ENCODE assay signal across 1 cellular context in genomic region chr11:111947143-111947542, GRCh38.
TF ChIP-seq lines count a peak whose summit lies in the region.

No MANE protein-coding gene starts in this region.

TF ChIP-seq in endothelial cell of umbilical vein, 7 proteins besides CTCF, POLR2A, EP300 and RAD21:
- TF ChIP-seq GATA2 (IDR thresholded peaks at IDR 0.05; ENCODE audit: insufficient read depth, insufficient read length, low read depth, low read length) (no peak), EZH2 (IDR thresholded peaks at IDR 0.05; ENCODE audit: borderline replicate concordance, low read depth, low read length, severe bottlenecking) (no peak), FOS (IDR thresholded peaks at IDR 0.05; ENCODE audit: borderline replicate concordance, insufficient read depth, low read length) (no peak), JUN (IDR thresholded peaks at IDR 0.05; ENCODE audit: borderline replicate concordance, insufficient read depth, insufficient read length, low read depth) (no peak), POLR2AphosphoS5 (IDR thresholded peaks at IDR 0.05; ENCODE audit: insufficient read depth, low read depth, low read length) (no peak), MYC (IDR thresholded peaks at IDR 0.05; ENCODE audit: low read depth, low read length) (no peak), MAX (IDR thresholded peaks at IDR 0.05; ENCODE audit: insufficient read depth, insufficient read length) (no peak)
